15 cellular contexts compared by ENCODE assay signal in the genomic region with DNA sequence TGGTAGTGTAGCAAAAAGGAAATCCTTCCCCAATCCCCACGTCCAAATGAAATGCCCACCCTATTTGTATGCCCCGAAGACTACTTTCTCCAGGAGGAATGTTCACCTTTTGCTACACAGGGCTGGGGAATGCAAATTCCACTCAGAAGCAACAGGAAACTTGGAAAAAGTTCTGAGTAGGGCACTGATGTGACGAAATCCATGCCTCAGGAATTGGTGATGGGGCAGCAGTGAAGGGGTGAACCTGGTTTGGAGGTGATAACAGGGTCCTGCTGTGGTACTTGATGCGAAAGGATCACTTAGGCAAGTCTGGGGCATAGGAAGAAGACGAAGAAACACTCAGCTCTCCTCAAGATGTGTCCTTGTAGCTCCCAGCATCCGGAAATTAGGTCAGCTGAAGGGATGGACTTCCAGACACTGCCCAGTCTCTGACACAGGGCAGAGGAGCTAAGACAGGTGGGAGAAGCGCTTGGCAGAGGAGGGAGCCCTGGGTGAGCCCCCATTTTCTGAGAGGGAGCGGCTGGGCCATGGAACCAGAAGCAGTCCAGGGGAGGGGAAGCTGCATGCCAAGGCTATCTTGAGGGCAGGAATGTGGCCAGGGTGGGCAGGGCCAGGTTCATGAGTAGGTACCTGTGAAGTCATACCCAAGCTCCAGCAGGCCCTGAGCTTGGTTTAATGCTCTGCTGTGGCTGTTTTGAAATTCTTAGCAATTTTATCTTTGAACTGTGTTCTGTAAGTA.
"Had no signal": no experiment of that assay in that cellular context is flagged by ENCODE, and none has a peak within 500 bp of the region (broad histone marks: within the 10 kb centered on the region; RNA-seq: fewer than 3 reads in every experiment).

No MANE protein-coding gene starts in this region.

- H3K4me1 ChIP-seq: testis, uterus had no signal

- H3K9me3 ChIP-seq: testis, uterus had no signal

- H3K4me3 Mint-ChIP-seq: activated CD4-positive, alpha-beta T cell treated with anti-CD3 and anti-CD28 coated beads, Interleukin-2, amount 10 ng/mL, durations not matched to agents 24 days and 14 days; activated naive CD8-positive, alpha-beta T cell; mesothelial cell of epicardium; natural killer cell treated with Interleukin-12 subunit alpha and Interleukin-12 subunit beta and Interleukin-15 and Interleukin-18, amount 100 ng/mL, for 72 hours; stimulated activated naive CD8-positive, alpha-beta T cell treated with anti-CD3 and anti-CD28 coated beads, Interleukin-15, amount 100 ng/mL, for 72 hours; T-helper 2 cell treated with Interferon-gamma antibody and Interleukin-4, amounts not matched to agents 5 μg/mL and 100 μg/mL, for 36 hours had no signal

- H3K79me2 ChIP-seq: hepatocyte had no signal

- H3K36me3 ChIP-seq: uterus had no signal

- H3K36me3 Mint-ChIP-seq: activated naive CD8-positive, alpha-beta T cell; mesothelial cell of epicardium; natural killer cell treated with Interleukin-12 subunit alpha and Interleukin-12 subunit beta and Interleukin-15 and Interleukin-18, amount 100 ng/mL, for 72 hours had no signal

- H3K27ac ChIP-seq: epithelial cell of prostate, hepatocyte, testis, uterus had no signal

- H3K4me3 ChIP-seq: hepatocyte, testis, uterus had no signal

- H3K27ac Mint-ChIP-seq: activated CD4-positive, alpha-beta T cell treated with anti-CD3 and anti-CD28 coated beads, Interleukin-2, amount 10 ng/mL, durations not matched to agents 24 days and 14 days; activated naive CD8-positive, alpha-beta T cell; mesothelial cell of epicardium; natural killer cell treated with Interleukin-12 subunit alpha and Interleukin-12 subunit beta and Interleukin-15 and Interleukin-18, amount 100 ng/mL, for 72 hours; T-helper 2 cell treated with Interferon-gamma antibody and Interleukin-4, amounts not matched to agents 5 μg/mL and 100 μg/mL, for 36 hours had no signal

- H3K4me2 ChIP-seq: hepatocyte had no signal

- H3K9me3 Mint-ChIP-seq: activated CD4-positive, alpha-beta T cell treated with anti-CD3 and anti-CD28 coated beads, Interleukin-2, amount 10 ng/mL, durations not matched to agents 24 days and 14 days; mesothelial cell of epicardium; natural killer cell treated with Interleukin-12 subunit alpha and Interleukin-12 subunit beta and Interleukin-15 and Interleukin-18, amount 100 ng/mL, for 72 hours; stimulated activated naive CD8-positive, alpha-beta T cell treated with anti-CD3 and anti-CD28 coated beads, Interleukin-15, amount 100 ng/mL, for 72 hours; T-helper 2 cell treated with Interferon-gamma antibody and Interleukin-4, amounts not matched to agents 5 μg/mL and 100 μg/mL, for 36 hours had no signal

- H2AFZ ChIP-seq: hepatocyte had no signal

- H3K27me3 ChIP-seq: hepatocyte, testis, uterus had no signal

- DNase-seq: activated CD4-positive, alpha-beta T cell treated with anti-CD3 and anti-CD28 coated beads, Interleukin-2, amount 10 ng/mL, durations not matched to agents 24 days and 14 days; activated T-cell treated with anti-CD3 and anti-CD28 coated beads for 4 hours; dermis blood vessel endothelial cell; foreskin fibroblast; left colon; occipital lobe; stimulated activated naive CD8-positive, alpha-beta T cell treated with anti-CD3 and anti-CD28 coated beads, Interleukin-15, amount 100 ng/mL, for 72 hours; testis; uterus had no signal
